Comparison of ENCODE assay signal across 12 cellular contexts in the genomic region with DNA sequence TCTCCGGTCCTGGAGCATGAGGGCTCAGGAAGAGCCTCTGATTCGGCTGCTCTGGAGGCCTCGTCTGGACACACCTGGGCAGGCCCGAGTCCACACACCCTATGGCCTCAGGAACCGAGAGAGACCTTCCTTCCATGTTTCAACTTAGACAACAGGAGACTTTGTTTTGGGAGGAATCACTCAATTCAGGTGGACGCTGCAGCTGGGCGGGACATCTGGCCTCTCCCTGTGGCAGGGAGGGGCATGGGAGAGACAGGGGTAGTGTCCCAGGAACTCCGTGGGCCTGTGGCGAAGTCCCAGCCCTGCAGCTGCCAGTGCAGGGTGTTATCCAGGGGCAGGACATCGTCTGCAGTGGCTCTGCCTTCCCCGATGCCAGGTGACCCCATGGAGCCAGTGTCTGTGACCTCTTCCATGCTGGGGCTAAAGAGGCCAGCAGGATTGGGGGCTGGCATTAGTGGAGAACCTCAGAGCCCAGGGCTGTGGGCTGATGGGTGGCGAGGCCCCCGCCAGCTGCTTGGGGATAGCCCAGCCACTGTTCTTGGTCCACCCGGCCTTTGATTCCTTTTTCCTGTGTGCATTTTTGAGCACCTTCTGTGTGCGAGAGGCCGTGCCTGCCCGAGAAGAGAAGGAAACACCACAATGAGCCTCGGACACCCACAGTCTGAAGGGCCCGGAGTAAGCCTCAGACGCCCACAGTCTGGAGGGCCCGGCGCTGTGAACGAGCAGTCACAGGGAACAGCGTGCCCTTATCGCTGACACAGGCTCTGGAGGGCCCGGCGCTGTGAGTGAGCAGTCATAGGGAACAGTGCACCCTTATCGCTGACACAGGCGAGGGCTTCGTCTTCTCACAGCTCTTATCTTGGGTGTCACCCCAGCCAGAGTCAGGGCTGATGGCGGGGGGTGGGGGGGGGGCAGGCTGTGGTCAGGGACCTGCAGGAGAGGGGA. TPM values are rescaled to one million over a fixed set of nuclear protein-coding genes. Genes with fewer than 3 reads are reported as not detected.
A peak's percentile ranks its signal among the peaks of the same experiment; 100 is the strongest.
DNase-seq lines count a peak whose midpoint lies in the region; ATAC-seq and TF ChIP-seq lines count a peak whose summit lies in the region.
"Had no signal": no experiment of that assay in that cellular context is flagged by ENCODE, and none has a peak within 500 bp of the region (broad histone marks: within the 10 kb centered on the region; RNA-seq: fewer than 3 reads in every experiment).

No MANE protein-coding gene starts in this region.

- intact Hi-C loops in posterior vena cava (cut with DNase I) = no loop called here

- H3K4me3 ChIP-seq in right atrium auricular region = peak overlapping the region in 1 of 2 donors; percentile 2
- H3K4me3 ChIP-seq: SJSA1 had no signal

- H3K27me3 ChIP-seq in right atrium auricular region = no peaks in the 10 kb centered on the region
- H3K27me3 ChIP-seq: SJSA1 had no signal

- DNase-seq in ELF-1 (ENCODE audit: low read depth, low spot score) (peak; percentile 58), amniotic epithelial cell (ENCODE audit: low read depth) (peak; percentile 33), right atrium auricular region (ENCODE audit: low spot score) (peak; percentile 83), posterior vena cava (ENCODE audit: low spot score) (peak; percentile 72), NCI-H446 (lab: John Stamatoyannopoulos, UW) (no peak), cortex of kidney (lab: John Stamatoyannopoulos, UW) (no peak)
- no peak for DNase-seq in stimulated activated CD4-positive, alpha-beta T cell treated with anti-CD3 and anti-CD28 coated beads, Interleukin-1b, Interleukin-23, amount 100 ng/mL, for 48 hours
- DNase-seq: DMS153, NCI-H510A had no signal

- H3K4me1 ChIP-seq in right atrium auricular region = peaks cover 0 to 97% of the 10 kb centered on the region in 2 donors

- H3K27ac ChIP-seq in right atrium auricular region = peak overlapping the region; percentile 90 to 91
- H3K27ac ChIP-seq: SJSA1 had no signal

- no peak for TF ChIP-seq CTCF in right atrium auricular region (IDR thresholded peaks at IDR 0.05)

- H3K9me3 ChIP-seq in right atrium auricular region = no peaks in the 10 kb centered on the region
- H3K9me3 ChIP-seq: SJSA1 had no signal

- H3K36me3 ChIP-seq in right atrium auricular region = no peaks in the 10 kb centered on the region

- no peak for ATAC-seq in GM21786 (IDR thresholded peaks at IDR 0.05; ENCODE audit: unreplicated experiment)
- ATAC-seq: sciatic nerve had no signal

RNA-seq across cellular contexts. Expression of a gene that starts 6.2 kb away (rescaled TPM):
- total RNA-seq in right atrium auricular region (100 to 1,000 TPM; 117 to 134 TPM), posterior vena cava (100 to 1,000 TPM; 117 to 133 TPM)

Comparison
In these comparisons a context has a peak if more than half of its experiments do, and no peak if none do; other contexts are left out.
1. DNase-seq: peak in ELF-1 (single experiment), amniotic epithelial cell (single experiment), right atrium auricular region (single experiment) and posterior vena cava (single experiment); none in NCI-H446 (0 of 2), stimulated activated CD4-positive, alpha-beta T cell treated with anti-CD3 and anti-CD28 coated beads, Interleukin-1b, Interleukin-23, amount 100 ng/mL, for 48 hours (single experiment) and cortex of kidney (single experiment).